ENCODE assay signal across 9 cellular contexts in genomic region chr12:54215990-54216579, GRCh38.
DNase-seq lines count a peak whose midpoint lies in the region; ATAC-seq, FAIRE-seq and TF ChIP-seq lines count a peak whose summit lies in the region.
"Had no signal": no experiment of that assay in that cellular context is flagged by ENCODE, and none has a peak within 500 bp of the region (broad histone marks: within the 10 kb centered on the region; RNA-seq: fewer than 3 reads in every experiment).

No MANE protein-coding gene starts in this region.

- no peak overlapping the region; the same call in 1 of the 2 replicates for H3K27ac ChIP-seq in HEK293 (ENCODE audit: extremely low read depth, low read depth, low read length)

- no peak overlapping the region for H3K27ac Mint-ChIP-seq in dendritic cell treated with granulocyte-macrophage colony-stimulating factor and Interleukin-4, amounts not matched to agents 40 ng/mL and 50 ng/mL, for 4 days

- no peak for FAIRE-seq in HTR-8/SVneo (lab: Jason Lieb, UNC)
- FAIRE-seq: TTC549 had no signal

- POLR2A ChIA-PET in HEK293 (lab: Yijun Ruan, JAX) = interaction anchor here (0.5 to 2.0 kb wide), 7 partner anchors 24 to 276 kb away, joined by 3 to 12 read pairs (median 3); partner anchors contain the start of genes CBX5 and HNRNPA1

- H3K9me3 ChIP-seq in HEK293 (ENCODE audit: control insufficient read depth, insufficient read depth, low read depth, low read length) = no peaks in the 10 kb centered on the region

- DNase-seq in T follicular helper cell (ENCODE audit: low read depth) (peak; percentile 28), HuH-7 (ENCODE audit: low spot score) (no peak), HTR-8/SVneo (ENCODE audit: insufficient read length, low spot score) (no peak)
- DNase-seq in stimulated activated CD4-positive, alpha-beta T cell treated with anti-CD3 and anti-CD28 coated beads, Interleukin-4, amount 100 ng/mL, for 4 hours = peak; percentile 26 to 73

- CTCF ChIA-PET in HEK293 (lab: Yijun Ruan, JAX) = interaction anchor here (0.5 to 5.1 kb wide), 45 partner anchors 8 to 1332 kb away, joined by 3 to 87 read pairs (median 5); partner anchors contain the start of genes HOXC10, HOXC13, HOXC4 and HOXC5

- H3K4me1 Mint-ChIP-seq in dendritic cell treated with granulocyte-macrophage colony-stimulating factor and Interleukin-4, amounts not matched to agents 40 ng/mL and 50 ng/mL, for 4 days (ENCODE audit: low read depth) = peaks cover 24% of the 10 kb centered on the region

- no peaks in the 10 kb centered on the region for H3K36me3 ChIP-seq in HEK293 (ENCODE audit: control insufficient read depth in 2 of 2, insufficient read depth in 1 of 2, low read length in 2 of 2)

- peak overlapping the region; percentile 64 for H3K4me3 Mint-ChIP-seq in dendritic cell treated with granulocyte-macrophage colony-stimulating factor and Interleukin-4, amounts not matched to agents 40 ng/mL and 50 ng/mL, for 4 days

- no peaks in the 10 kb centered on the region for H3K9me3 Mint-ChIP-seq in dendritic cell treated with granulocyte-macrophage colony-stimulating factor and Interleukin-4, amounts not matched to agents 40 ng/mL and 50 ng/mL, for 4 days

- ATAC-seq in HG03139 (IDR thresholded peaks at IDR 0.05; ENCODE audit: unreplicated experiment) (no peak), GM21515 (IDR thresholded peaks at IDR 0.05; ENCODE audit: unreplicated experiment) (no peak)

- H3K27me3 Mint-ChIP-seq in dendritic cell treated with granulocyte-macrophage colony-stimulating factor and Interleukin-4, amounts not matched to agents 40 ng/mL and 50 ng/mL, for 4 days = peaks cover 65% of the 10 kb centered on the region

- no peaks in the 10 kb centered on the region for H3K36me3 Mint-ChIP-seq in dendritic cell treated with granulocyte-macrophage colony-stimulating factor and Interleukin-4, amounts not matched to agents 40 ng/mL and 50 ng/mL, for 4 days (ENCODE audit: low read depth)

- no peak for TF ChIP-seq CTCF in HEK293 (tag by site-specific recombination; IDR thresholded peaks at IDR 0.05)

- no peaks in the 10 kb centered on the region for H3K4me1 ChIP-seq in HEK293 (ENCODE audit: control insufficient read depth, insufficient read depth, low read length)

- intact Hi-C loops in dendritic cell treated with granulocyte-macrophage colony-stimulating factor and Interleukin-4, amounts not matched to agents 40 ng/mL and 50 ng/mL, for 4 days (cut with micrococcal nuclease) = no loop called here

- H3K4me3 ChIP-seq in HEK293 (ENCODE audit: low read depth, low read length) = no peak overlapping the region

TF ChIP-seq in HEK293, 187 proteins besides CTCF, POLR2A, EP300 and RAD21 (continues in another document):
- TF ChIP-seq ZBTB48 (tag by site-specific recombination; IDR thresholded peaks at IDR 0.05) (0 out of 2 replicates have a peak, but pooled peaks have one; percentile 20), INSM2 (tag by site-specific recombination; IDR thresholded peaks at IDR 0.05) (0 out of 2 replicates have a peak, but pooled peaks have one; percentile 35), GLIS1 (tag by site-specific recombination; IDR thresholded peaks at IDR 0.05) (peak; percentile 81), ZNF324 (tag by site-specific recombination; IDR thresholded peaks at IDR 0.05) (peak; percentile 83; the same call in 1 of the 2 replicates), ZNF398 (tag by site-specific recombination; IDR thresholded peaks at IDR 0.05) (peak; percentile 40; the same call in 1 of the 2 replicates), ATF2 (tag by site-specific recombination; IDR thresholded peaks at IDR 0.05; ENCODE audit: low read depth) (peak; percentile 83), ZEB2 (tag by site-specific recombination; IDR thresholded peaks at IDR 0.05) (peak; percentile 73), ZBTB44 (tag by site-specific recombination; IDR thresholded peaks at IDR 0.05) (no peak), PRDM1 (tag by site-specific recombination; IDR thresholded peaks at IDR 0.05) (peak; percentile 89), BCL6B (tag by site-specific recombination; IDR thresholded peaks at IDR 0.05) (no peak), ZNF10 (tag by site-specific recombination; IDR thresholded peaks at IDR 0.05) (peak; percentile 67; the same call in 1 of the 2 replicates), ZNF692 (tag by site-specific recombination; IDR thresholded peaks at IDR 0.05) (0 out of 2 replicates have a peak, but pooled peaks have one; percentile 13), GLIS2 (tag by site-specific recombination; IDR thresholded peaks at IDR 0.05) (peak; percentile 59), ZBTB21 (tag by site-specific recombination; IDR thresholded peaks at IDR 0.05) (peak; percentile 56; the same call in 1 of the 2 replicates), ZBTB1 (tag by site-specific recombination; IDR thresholded peaks at IDR 0.05) (no peak)

Comparison
In these comparisons a context has a peak if more than half of its experiments do, and no peak if none do; other contexts are left out.
1. DNase-seq: peak in T follicular helper cell (single experiment) and stimulated activated CD4-positive, alpha-beta T cell treated with anti-CD3 and anti-CD28 coated beads, Interleukin-4, amount 100 ng/mL, for 4 hours (2 of 2); none in HuH-7 (single experiment) and HTR-8/SVneo (single experiment).